In genomic region chr6:121944361-121944760, GRCh38 we compare ENCODE assay signal across 15 cellular contexts.
"Had no signal": no experiment of that assay in that cellular context is flagged by ENCODE, and none has a peak within 500 bp of the region (broad histone marks: within the 10 kb centered on the region; RNA-seq: fewer than 3 reads in every experiment).

No MANE protein-coding gene starts in this region.

- H3K27me3 ChIP-seq: ascending aorta, pancreas, testis had no signal

- ATAC-seq: activated naive CD8-positive, alpha-beta T cell treated with anti-CD3 and anti-CD28 coated beads, Interleukin-2, amount 50 U/mL, for 24 hours; left cardiac atrium; lower lobe of right lung; pancreas had no signal

- H3K4me1 ChIP-seq: ascending aorta, lower lobe of right lung, pancreas, testis had no signal

- H3K4me3 ChIP-seq: ascending aorta, lower lobe of right lung, pancreas, testis had no signal

- DNase-seq: activated B cell treated with CpG ODN at 0.5 μM for 24 hours; activated CD4-positive, alpha-beta T cell treated with anti-CD3 and anti-CD28 coated beads, Interleukin-2, amount 10 ng/mL, durations not matched to agents 24 days and 14 days; activated naive CD4-positive, alpha-beta T cell treated with Interleukin-2 at 50 U/mL for 16 hours; activated naive CD8-positive, alpha-beta T cell treated with anti-CD3 and anti-CD28 coated beads, Interleukin-2, amount 50 U/mL, for 24 hours; central memory CD4-positive, alpha-beta T cell; effector memory CD4-positive, alpha-beta T cell; immature natural killer cell; left cardiac atrium; lower lobe of right lung; midbrain; naive B cell; pancreas; stimulated activated CD4-positive, alpha-beta T cell treated with anti-CD3 and anti-CD28 coated beads, Interleukin-4, amount 100 ng/mL, for 24 hours; testis had no signal

- H3K9me3 ChIP-seq: ascending aorta, lower lobe of right lung, pancreas, testis had no signal

- H3K27ac ChIP-seq: ascending aorta, lower lobe of right lung, pancreas, testis had no signal

- H3K36me3 ChIP-seq: ascending aorta, lower lobe of right lung, pancreas had no signal
